ENCODE assay signal across 16 cellular contexts in the genomic region with DNA sequence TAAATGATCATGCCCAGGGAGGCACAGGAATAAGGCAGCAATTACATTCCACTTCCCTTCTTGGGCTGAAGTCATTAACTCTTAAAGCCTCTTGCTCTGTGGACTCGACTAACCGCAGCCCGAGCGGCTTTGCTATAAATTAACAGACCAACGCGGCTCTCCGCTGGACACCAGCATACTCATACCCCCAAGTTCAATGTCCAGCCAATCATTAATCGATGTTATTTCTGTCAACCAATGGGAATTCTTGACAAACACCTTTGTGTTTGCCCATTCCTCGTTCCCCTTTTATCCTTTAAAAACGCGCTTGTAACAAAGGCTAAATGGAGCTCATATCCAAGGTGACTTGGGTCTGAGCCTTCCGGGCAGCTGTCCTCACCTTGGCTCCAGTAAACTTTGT.
DNase-seq lines count a peak whose midpoint lies in the region; ATAC-seq, FAIRE-seq and TF ChIP-seq lines count a peak whose summit lies in the region.
"Had no signal": no experiment of that assay in that cellular context is flagged by ENCODE, and none has a peak within 500 bp of the region (broad histone marks: within the 10 kb centered on the region; RNA-seq: fewer than 3 reads in every experiment).

No MANE protein-coding gene starts in this region.

- H3K4me3 ChIP-seq in GM23338: no peak overlapping the region
- no peak overlapping the region for H3K4me3 ChIP-seq in H1 (ENCODE audit: extremely low read depth in 1 of 4, insufficient read depth in 2 of 4, low read depth in 3 of 4, low read length in 4 of 4)
- H3K4me3 ChIP-seq: A549, BLaER1, GM12878 had no signal

- H3K79me1 ChIP-seq in H1 (ENCODE audit: low read depth, low read length): no peaks in the 10 kb centered on the region

- in situ Hi-C loops in GM13976 (cut with MboI; ENCODE audit: low sequenced_read_pairs, unreplicated experiment): no loop called here

- TF ChIP-seq EP300 in H1 (IDR thresholded peaks at IDR 0.05; ENCODE audit: borderline replicate concordance in 1 of 2, low read depth in 2 of 2, low read length in 2 of 2): no peak

- H3F3A ChIP-seq in GM23338 (replicated peaks; ENCODE audit: low read depth): no peaks in the 10 kb centered on the region

- ATAC-seq in GM23338: no peak
- ATAC-seq: GM12878 had no signal

- H3K18ac ChIP-seq in H1 (ENCODE audit: extremely low read depth, low read length): no peak overlapping the region

- H3K9me3 Mint-ChIP-seq in GM23338: no peaks in the 10 kb centered on the region

- H2AFZ ChIP-seq in GM23338 (0 out of 2 replicates have a peak overlapping the region, but pooled peaks have one; percentile 4), H1 (ENCODE audit: low read length) (no peak overlapping the region)

- H3K23ac ChIP-seq in H1 (ENCODE audit: insufficient read length): no peak overlapping the region

- DNase-seq in GM23338 (ENCODE audit: low spot score) (no peak), H1 (ENCODE audit: low read depth in 1 of 2, low spot score in 2 of 2) (no peak), kidney tubule cell (ENCODE audit: low spot score) (peak; percentile 74), GM10266 (ENCODE audit: extremely low spot score) (no peak), NCI-H2107 treated with DMSO at 0.1 percent for 48 hours (lab: John Stamatoyannopoulos, UW; ENCODE audit: unreplicated experiment) (no peak), GM13976 (ENCODE audit: low spot score) (no peak)
- DNase-seq: CD4-positive, CD25-positive, alpha-beta regulatory T cell; DMS53; HCEC 1CT; HFFc6; IMR-90; KBM-7 had no signal

- no peak overlapping the region for H3K56ac ChIP-seq in H1 (replicated peaks; ENCODE audit: insufficient read length, low read depth, low read length)

- no peak overlapping the region for H4K8ac ChIP-seq in H1 (ENCODE audit: extremely low read depth, insufficient read depth, low read length)

- H2BK12ac ChIP-seq in H1 (ENCODE audit: low read depth, low read length): no peak overlapping the region

- CTCF ChIA-PET in H1 (lab: Charles Lee; ENCODE audit: partially characterized antibody): no interaction called here

- no peak overlapping the region for H4K5ac ChIP-seq in H1 (ENCODE audit: insufficient read length, low read depth, low read length)

- TF ChIP-seq CTCF in GM23338 (conservative IDR thresholded peaks at IDR 0.05; ENCODE audit: low read depth in 2 of 2) (no peak), H1 (IDR thresholded peaks at IDR 0.05; ENCODE audit: control extremely low read depth in 1 of 3, insufficient read depth in 1 of 3, low read depth in 1 of 3, low read length in 3 of 3) (no peak), GM10266 (IDR thresholded peaks at IDR 0.05; ENCODE audit: control insufficient read depth, insufficient read depth, low read depth, missing control alignments) (no peak), GM13976 (IDR thresholded peaks at IDR 0.05; ENCODE audit: borderline replicate concordance, control extremely low read depth, extremely low read depth, insufficient read depth, missing control alignments) (no peak)

- WGBS in H1 (ENCODE audit: extremely low coverage in 1 of 2, insufficient coverage in 1 of 2, insufficient read length in 1 of 2, insufficient replicate concordance in 2 of 2, low coverage in 1 of 2, low lambda C conversion rate in 2 of 2, missing lambda C conversion rate in 1 of 2), 2 experiments: 82% methylated on average over 12 of the region's 12 CpGs; no CpG with 5 or more reads in 1 of the 2 experiments

- no peaks in the 10 kb centered on the region for H3K36me3 ChIP-seq in GM23338 (ENCODE audit: insufficient read depth)
- no peaks in the 10 kb centered on the region for H3K36me3 ChIP-seq in H1 (ENCODE audit: control insufficient read depth in 2 of 4, insufficient read depth in 4 of 4, low read length in 3 of 4)
- H3K36me3 ChIP-seq: BLaER1 had no signal

- H3K4me1 ChIP-seq in GM23338 (ENCODE audit: insufficient read depth): peaks cover 17% of the 10 kb centered on the region
- peaks cover 0 to 17% (median 3%) of the 10 kb centered on the region in 4 experiments; a peak in 5 of 7 replicates for H3K4me1 ChIP-seq in H1 (replicated peaks in 1 of 4; ENCODE audit: control insufficient read depth in 3 of 4, insufficient read depth in 4 of 4, low read length in 3 of 4)
- H3K4me1 ChIP-seq: A549 had no signal

- no peak for TF ChIP-seq RAD21 in H1 (IDR thresholded peaks at IDR 0.05 in 1 of 2, conservative IDR thresholded peaks at IDR 0.05 in 1 of 2; ENCODE audit: low read depth in 2 of 2, low read length in 2 of 2)

- H4K20me1 ChIP-seq in GM23338 (replicated peaks; ENCODE audit: insufficient read depth) (no peaks in the 10 kb centered on the region), H1 (replicated peaks in 1 of 2; ENCODE audit: control insufficient read depth in 1 of 2, insufficient read depth in 2 of 2, low read length in 2 of 2) (no peaks in the 10 kb centered on the region)
- H4K20me1 ChIP-seq: BLaER1 had no signal

- H3K4me2 ChIP-seq in GM23338: no peak overlapping the region
- H3K4me2 ChIP-seq in H1 (ENCODE audit: insufficient read depth in 1 of 2, low read depth in 2 of 2, low read length in 2 of 2): no peak overlapping the region
- H3K4me2 ChIP-seq: BLaER1 had no signal

- H3K4ac ChIP-seq in H1 (replicated peaks; ENCODE audit: insufficient read length, low read depth, low read length): no peak overlapping the region

- POLR2A ChIA-PET in H1 (lab: Charles Lee; ENCODE audit: partially characterized antibody): no interaction called here

- no peaks in the 10 kb centered on the region for H3K23me2 ChIP-seq in H1 (ENCODE audit: low read depth, low read length)

- H2BK15ac ChIP-seq in H1 (ENCODE audit: low read length): no peak overlapping the region

- H3K14ac ChIP-seq in H1 (ENCODE audit: insufficient read length): no peak overlapping the region

- no peak overlapping the region for H3K4me3 Mint-ChIP-seq in GM23338
- H3K4me3 Mint-ChIP-seq: CD4-positive, CD25-positive, alpha-beta regulatory T cell; HFFc6 had no signal

- H2BK5ac ChIP-seq in H1 (ENCODE audit: low read depth, low read length): 0 out of 2 replicates have a peak overlapping the region, but pooled peaks have one; percentile 26

- no peak overlapping the region for H3K27ac Mint-ChIP-seq in GM23338
- H3K27ac Mint-ChIP-seq: CD4-positive, CD25-positive, alpha-beta regulatory T cell; HFFc6 had no signal

- H3K27ac ChIP-seq in GM23338 (ENCODE audit: low read depth): no peak overlapping the region
- H3K27ac ChIP-seq in H1 (ENCODE audit: low read depth, low read length): no peak overlapping the region
- H3K27ac ChIP-seq: A549, BLaER1, HL-60 had no signal

- no peak overlapping the region for H2AK5ac ChIP-seq in H1 (ENCODE audit: low read depth, low read length)

- H3K27me3 ChIP-seq in GM23338 (ENCODE audit: insufficient read depth) (no peaks in the 10 kb centered on the region), H1 (replicated peaks in 1 of 4; ENCODE audit: control insufficient read depth in 3 of 4, extremely low read depth in 1 of 4, insufficient read depth in 3 of 4, low read length in 3 of 4) (no peaks in the 10 kb centered on the region)
- H3K27me3 ChIP-seq: BLaER1 had no signal

- H3K79me2 ChIP-seq in GM23338 (replicated peaks; ENCODE audit: insufficient read depth): no peaks in the 10 kb centered on the region
- H3K79me2 ChIP-seq in H1 (ENCODE audit: control insufficient read depth in 1 of 2, insufficient read depth in 2 of 2, low read length in 2 of 2): no peaks in the 10 kb centered on the region

- peaks cover 33% of the 10 kb centered on the region for H3K4me1 Mint-ChIP-seq in GM23338
- H3K4me1 Mint-ChIP-seq: CD4-positive, CD25-positive, alpha-beta regulatory T cell had no signal

- no peak overlapping the region for H2BK20ac ChIP-seq in H1 (ENCODE audit: low read length)

- FAIRE-seq in H1 (lab: Jason Lieb, UNC): no peak
- FAIRE-seq: A549, GM12878 had no signal

- no peaks in the 10 kb centered on the region for H3K9me3 ChIP-seq in H1 (ENCODE audit: insufficient read depth in 2 of 2, low read depth in 1 of 2, low read length in 1 of 2)
- H3K9me3 ChIP-seq: A549, BLaER1 had no signal

- H3K9ac ChIP-seq in H1 (replicated peaks in 1 of 4; ENCODE audit: extremely low read depth in 1 of 4, low read depth in 3 of 4, low read length in 3 of 4): no peak overlapping the region
- H3K9ac ChIP-seq: BLaER1 had no signal

- H3K27me3 Mint-ChIP-seq in GM23338 (ENCODE audit: insufficient read depth, low read depth, poor library complexity): peaks cover 4% of the 10 kb centered on the region

- TF ChIP-seq POLR2A in H1 (IDR thresholded peaks at IDR 0.05; ENCODE audit: control extremely low read depth in 1 of 2, low read depth in 2 of 2, low read length in 2 of 2): no peak

- H4K91ac ChIP-seq in H1 (replicated peaks; ENCODE audit: insufficient read length, low read length): no peak overlapping the region

- no peaks in the 10 kb centered on the region for H3K36me3 Mint-ChIP-seq in GM23338 (ENCODE audit: low read depth)
- H3K36me3 Mint-ChIP-seq: CD4-positive, CD25-positive, alpha-beta regulatory T cell had no signal

- no peak overlapping the region for H2BK120ac ChIP-seq in H1 (replicated peaks; ENCODE audit: low read depth, low read length)

- no peaks in the 10 kb centered on the region; the same call in 1 of the 2 replicates for H3K9me2 ChIP-seq in GM23338 (ENCODE audit: insufficient read depth)

TF ChIP-seq in GM23338, 12 proteins besides CTCF, POLR2A, EP300 and RAD21 (continues in another document):
- no peak for TF ChIP-seq NANOG (IDR thresholded peaks at IDR 0.05; ENCODE audit: borderline replicate concordance)
- TF ChIP-seq ZNF114 (CRISPR knock-in tag; IDR thresholded peaks at IDR 0.05): no peak
- no peak for TF ChIP-seq JUNB (IDR thresholded peaks at IDR 0.05; ENCODE audit: unreplicated experiment)

TF ChIP-seq in H1, 55 proteins besides CTCF, POLR2A, EP300 and RAD21 (continues in another document):
- no peak for TF ChIP-seq HDAC2 (IDR thresholded peaks at IDR 0.05; ENCODE audit: borderline replicate concordance in 1 of 2, low read depth in 2 of 2, low read length in 2 of 2)
- no peak for TF ChIP-seq SIRT6 (IDR thresholded peaks at IDR 0.05; ENCODE audit: low read length)
- no peak for TF ChIP-seq ATF3 (IDR thresholded peaks at IDR 0.05; ENCODE audit: insufficient read depth, low read depth, low read length)
- no peak for TF ChIP-seq CREB1 (IDR thresholded peaks at IDR 0.05)
- no peak for TF ChIP-seq TEAD4 (IDR thresholded peaks at IDR 0.05; ENCODE audit: low read depth, low read length)
- TF ChIP-seq, protein P1, sequence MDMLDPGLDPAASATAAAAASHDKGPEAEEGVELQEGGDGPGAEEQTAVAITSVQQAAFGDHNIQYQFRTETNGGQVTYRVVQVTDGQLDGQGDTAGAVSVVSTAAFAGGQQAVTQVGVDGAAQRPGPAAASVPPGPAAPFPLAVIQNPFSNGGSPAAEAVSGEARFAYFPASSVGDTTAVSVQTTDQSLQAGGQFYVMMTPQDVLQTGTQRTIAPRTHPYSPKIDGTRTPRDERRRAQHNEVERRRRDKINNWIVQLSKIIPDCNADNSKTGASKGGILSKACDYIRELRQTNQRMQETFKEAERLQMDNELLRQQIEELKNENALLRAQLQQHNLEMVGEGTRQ (IDR thresholded peaks at IDR 0.05; ENCODE audit: low read length): no peak
- TF ChIP-seq HDAC6 (IDR thresholded peaks at IDR 0.05; ENCODE audit: low read depth, low read length): no peak
